In the genomic region with DNA sequence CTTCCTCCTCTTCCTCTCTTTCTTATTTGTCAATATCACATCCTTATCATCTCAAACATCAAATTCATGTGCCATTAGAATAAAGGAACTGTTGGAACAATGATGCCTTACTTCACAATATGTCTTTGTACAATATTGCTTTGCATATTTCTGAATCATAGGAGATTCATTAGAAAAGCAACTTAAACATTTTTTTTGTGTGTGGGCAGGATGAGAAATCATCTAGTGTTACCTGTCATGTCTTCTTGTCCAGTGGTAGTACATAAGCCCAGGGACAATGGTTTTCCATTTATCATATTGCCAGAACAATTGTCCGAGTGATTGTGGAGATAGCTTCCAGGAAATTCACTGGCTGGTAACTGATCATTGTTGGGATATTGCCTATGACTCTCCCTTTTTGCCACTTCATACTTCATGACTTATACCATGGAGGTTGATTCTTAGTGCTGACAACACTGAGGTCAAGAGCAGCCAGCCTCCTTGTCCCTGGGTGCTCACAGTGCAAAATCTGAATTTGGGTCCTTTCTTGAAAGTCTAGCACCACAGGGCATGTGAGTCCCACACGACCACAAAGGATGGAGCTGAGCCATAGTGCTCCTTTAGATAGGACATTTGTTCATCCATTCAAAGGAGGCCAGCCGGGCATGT, we compare ENCODE assay signal across 19 cellular contexts.
"Had no signal": no experiment of that assay in that cellular context is flagged by ENCODE, and none has a peak within 500 bp of the region (broad histone marks: within the 10 kb centered on the region; RNA-seq: fewer than 3 reads in every experiment).

No MANE protein-coding gene starts in this region.

- H3K4me3 ChIP-seq: cardiac muscle cell, lung, upper lobe of left lung had no signal

- H3K4me3 Mint-ChIP-seq: activated B cell treated with CpG ODN at 0.5 μM for 24 hours; activated CD4-positive, alpha-beta T cell treated with anti-CD3 and anti-CD28 coated beads for 36 hours; activated naive CD4-positive, alpha-beta T cell treated with anti-CD3 and anti-CD28 coated beads for 36 hours; activated T-cell treated with anti-CD3 and anti-CD28 coated beads, Interleukin-2, amount 50 U/mL, for 4 hours had no signal

- H3K27ac ChIP-seq: cardiac muscle cell, upper lobe of left lung had no signal

- H3K4me1 Mint-ChIP-seq: activated B cell treated with CpG ODN at 0.5 μM for 24 hours had no signal

- H3K9me3 Mint-ChIP-seq: activated B cell treated with CpG ODN at 0.5 μM for 24 hours had no signal

- H3K27me3 ChIP-seq: cardiac muscle cell, upper lobe of left lung had no signal

- H3K36me3 ChIP-seq: cardiac muscle cell, upper lobe of left lung had no signal

- ATAC-seq: activated CD4-positive, alpha-beta T cell treated with anti-CD3 and anti-CD28 coated beads for 36 hours; activated T-cell treated with anti-CD3 and anti-CD28 coated beads, Interleukin-2, amount 50 U/mL, for 4 hours; left lobe of liver had no signal

- DNase-seq: activated B cell treated with CpG ODN at 0.5 μM for 24 hours; activated CD4-positive, alpha-beta T cell treated with anti-CD3 and anti-CD28 coated beads for 36 hours; activated CD4-positive, alpha-beta T cell treated with anti-CD3 and anti-CD28 coated beads, Interleukin-2, amount 50 U/mL, for 4 hours; activated CD8-positive, alpha-beta memory T cell treated with anti-CD3 and anti-CD28 coated beads for 24 hours; activated CD8-positive, alpha-beta memory T cell treated with anti-CD3 and anti-CD28 coated beads, Interleukin-2, amount 50 U/mL, for 48 hours; activated naive CD4-positive, alpha-beta T cell treated with anti-CD3 and anti-CD28 coated beads for 36 hours; activated T-cell treated with anti-CD3 and anti-CD28 coated beads, Interleukin-2, amount 50 U/mL, for 4 hours; amygdala; cortex of kidney; foreskin fibroblast; kidney; retina; stimulated activated CD4-positive, alpha-beta T cell treated with anti-CD3 and anti-CD28 coated beads, Interleukin-2, amount 100 ng/mL, for 48 hours; stimulated activated CD8-positive, alpha-beta memory T cell treated with anti-CD3 and anti-CD28 coated beads, Interleukin-4, amount 100 ng/mL, for 48 hours; upper lobe of left lung had no signal

- H3K27me3 Mint-ChIP-seq: activated B cell treated with CpG ODN at 0.5 μM for 24 hours; activated CD4-positive, alpha-beta T cell treated with anti-CD3 and anti-CD28 coated beads for 36 hours; progenitor cell of endocrine pancreas had no signal

- H3K9me3 ChIP-seq: upper lobe of left lung had no signal

- H3K27ac Mint-ChIP-seq: activated B cell treated with CpG ODN at 0.5 μM for 24 hours; activated CD4-positive, alpha-beta T cell treated with anti-CD3 and anti-CD28 coated beads for 36 hours; activated naive CD4-positive, alpha-beta T cell treated with anti-CD3 and anti-CD28 coated beads for 36 hours; progenitor cell of endocrine pancreas had no signal

- FAIRE-seq: kidney had no signal
